9 cellular contexts compared by ENCODE assay signal in genomic region chr15:78264304-78265136, GRCh38. TPM values are rescaled to one million over a fixed set of nuclear protein-coding genes. Genes with fewer than 3 reads are reported as not detected.
DNase-seq lines count a peak whose midpoint lies in the region; ATAC-seq and TF ChIP-seq lines count a peak whose summit lies in the region.
"Had no signal": no experiment of that assay in that cellular context is flagged by ENCODE, and none has a peak within 500 bp of the region (broad histone marks: within the 10 kb centered on the region; RNA-seq: fewer than 3 reads in every experiment).

Gene DNAJA4, plus strand, starts transcription at chr15:78264562. Its CDS starts 202 bp downstream, at chr15:78264764.

- peak within 1 kb of the TSS; percentile 88 for H3K4me3 Mint-ChIP-seq in memory B cell

- H3K9me3 Mint-ChIP-seq in memory B cell = no peaks in the 10 kb centered on the region

- no peaks in the 10 kb centered on the region for H3K27me3 ChIP-seq in SK-N-SH (ENCODE audit: insufficient read depth)

- DNase-seq in SK-N-SH (peak; percentile 39), memory B cell (ENCODE audit: low spot score in 2 of 2) (peak; percentile 38 to 63)
- peak; percentile 13 to 52 for DNase-seq in activated CD8-positive, alpha-beta memory T cell treated with anti-CD3 and anti-CD28 coated beads for 1 hour (ENCODE audit: extremely low read depth in 1 of 2, low read depth in 1 of 2)
- DNase-seq in effector CD8-positive, alpha-beta T cell (lab: John Stamatoyannopoulos, UW) = peak; percentile 46
- peak; percentile 48 for DNase-seq in stimulated activated CD8-positive, alpha-beta memory T cell treated with anti-CD3 and anti-CD28 coated beads, Interleukin-12 subunit alpha, Interleukin-12 subunit beta, amount 100 ng/mL, for 4 hours (ENCODE audit: low read depth)
- DNase-seq: DND-41 had no signal

- peak within 1 kb of the TSS; percentile 83 for H3K27ac Mint-ChIP-seq in memory B cell

- no peaks in the 10 kb centered on the region for H3K79me2 ChIP-seq in SK-N-SH (ENCODE audit: insufficient read depth)

- ATAC-seq in SK-N-SH treated with all-trans-retinoic acid at 6 μM for 48 hours (no peak), memory B cell (ENCODE audit: low read depth) (peak; percentile 74), HG02973 (IDR thresholded peaks at IDR 0.05; ENCODE audit: unreplicated experiment) (no peak), HG03095 (IDR thresholded peaks at IDR 0.05; ENCODE audit: unreplicated experiment) (no peak)

- H3K36me3 ChIP-seq in SK-N-SH (replicated peaks in 1 of 2; ENCODE audit: control insufficient read depth in 1 of 2, insufficient read depth in 2 of 2, low read length in 1 of 2) = no peaks in the 10 kb centered on the region

- no peak for TF ChIP-seq RAD21 in SK-N-SH (IDR thresholded peaks at IDR 0.05; ENCODE audit: low read length)

- 73% methylated on average over 83 of the region's 107 CpGs for WGBS in SK-N-SH (ENCODE audit: low lambda C conversion rate)

- H4K20me1 ChIP-seq in SK-N-SH (ENCODE audit: insufficient read depth) = no peaks in the 10 kb centered on the region

- TF ChIP-seq EP300 in SK-N-SH (IDR thresholded peaks at IDR 0.05; ENCODE audit: borderline replicate concordance in 1 of 2, low read depth in 1 of 2, low read length in 1 of 2) = no peak

- no peak within 1 kb of the TSS for H3K4me3 ChIP-seq in SK-N-SH (ENCODE audit: low read depth in 2 of 2, low read length in 1 of 2)

- H3K4me1 Mint-ChIP-seq in memory B cell = peaks cover 12% of the 10 kb centered on the region

- no peaks in the 10 kb centered on the region for H3K36me3 Mint-ChIP-seq in memory B cell

- H2AFZ ChIP-seq in SK-N-SH (ENCODE audit: low read depth) = no peak within 1 kb of the TSS

- no peaks in the 10 kb centered on the region for H3K9me2 ChIP-seq in SK-N-SH

- H3K4me2 ChIP-seq in SK-N-SH = no peak within 1 kb of the TSS

- H3K9me3 ChIP-seq in SK-N-SH = no peaks in the 10 kb centered on the region

- POLR2A ChIA-PET in SK-N-SH (lab: Yijun Ruan, JAX) = no interaction called here

- TF ChIP-seq CTCF in SK-N-SH (IDR thresholded peaks at IDR 0.05) = no peak

- H3K27me3 Mint-ChIP-seq in memory B cell = no peaks in the 10 kb centered on the region

- H3K9ac ChIP-seq in SK-N-SH = no peak within 1 kb of the TSS

- H3K4me1 ChIP-seq in SK-N-SH (ENCODE audit: control insufficient read depth in 1 of 2, insufficient read depth in 2 of 2, low read depth in 1 of 2, low read length in 1 of 2) = no peaks in the 10 kb centered on the region

- CTCF ChIA-PET in SK-N-SH (lab: Yijun Ruan, JAX) = interaction anchor here (1.6 kb wide), 1 partner anchor 69 kb away, joined by 4 read pairs; no protein-coding TSS in a partner anchor

- H3F3A ChIP-seq in SK-N-SH (replicated peaks; ENCODE audit: insufficient read depth) = no peaks in the 10 kb centered on the region

- no peak within 1 kb of the TSS for H3K27ac ChIP-seq in SK-N-SH (ENCODE audit: low read depth in 2 of 2, low read length in 1 of 2)

TF ChIP-seq in SK-N-SH, 30 proteins besides CTCF, POLR2A, EP300 and RAD21:
- TF ChIP-seq USF2 (IDR thresholded peaks at IDR 0.05; ENCODE audit: borderline replicate concordance, low read depth, low read length) (no peak), EZH2phosphoT487 (IDR thresholded peaks at IDR 0.05; ENCODE audit: borderline replicate concordance, low read depth) (no peak), ZBTB33 (IDR thresholded peaks at IDR 0.05; ENCODE audit: borderline replicate concordance, low read depth) (no peak), POLR2AphosphoS5 (IDR thresholded peaks at IDR 0.05; ENCODE audit: low read depth, low read length) (no peak)
TF ChIP-seq in SK-N-SH: peak in this region for 0.

TF ChIP-seq in SK-N-SH treated with all-trans-retinoic acid at 6 μM for 48 hours, 23 proteins besides CTCF, POLR2A, EP300 and RAD21:
- TF ChIP-seq RARB (CRISPR knock-in tag; IDR thresholded peaks at IDR 0.05) (no peak), SNAI2 (CRISPR knock-in tag; IDR thresholded peaks at IDR 0.05) (no peak), ZNF70 (CRISPR knock-in tag; IDR thresholded peaks at IDR 0.05) (no peak), OSR1 (CRISPR knock-in tag; IDR thresholded peaks at IDR 0.05) (no peak), ZFP3 (CRISPR knock-in tag; IDR thresholded peaks at IDR 0.05) (no peak)

RNA-seq across cellular contexts. Expression of gene DNAJA4, which starts in this region (rescaled TPM):
- 0.02 and 0.03 TPM in 2 replicates for polyA plus RNA-seq in SK-N-SH (2012; rRNA removed)
- 0.03 and 0.07 TPM in 2 replicates for polyA plus RNA-seq in SK-N-SH (2012; cell fraction: cytosol; rRNA removed)
- polyA plus RNA-seq in SK-N-SH (2012; cell fraction: nucleus; rRNA removed) = 0.14 and 0.15 TPM in 2 replicates

Comparison
In these comparisons a context has a peak if more than half of its experiments do, and no peak if none do; other contexts are left out.
1. Peak in DNase-seq in SK-N-SH; RNA of the gene not detected or under 1 TPM.